17 cellular contexts compared by ENCODE assay signal in genomic region chr1:103937763-103938357, GRCh38.
DNase-seq lines count a peak whose midpoint lies in the region; ATAC-seq and TF ChIP-seq lines count a peak whose summit lies in the region.
"Had no signal": no experiment of that assay in that cellular context is flagged by ENCODE, and none has a peak within 500 bp of the region (broad histone marks: within the 10 kb centered on the region; RNA-seq: fewer than 3 reads in every experiment).

No MANE protein-coding gene starts in this region.

- no peak for DNase-seq in effector memory CD8-positive, alpha-beta T cell
- DNase-seq in lower leg skin (ENCODE audit: low spot score in 2 of 2): no peak
- no peak for DNase-seq in NCI-H1105 (lab: John Stamatoyannopoulos, UW)
- no peak for DNase-seq in DMS153 treated with DMSO at 0.1 percent for 48 hours (lab: John Stamatoyannopoulos, UW; ENCODE audit: unreplicated experiment)
- DNase-seq: ACHN, activated T-cell treated with anti-CD3 and anti-CD28 coated beads for 4 hours, adrenal gland, heart left ventricle, NCI-H1092 treated with DMSO at 0.1 percent for 48 hours, NCI-H446 treated with DMSO at 0.1 percent for 48 hours, psoas muscle, T-cell had no signal

- no peaks in the 10 kb centered on the region for H3K4me1 Mint-ChIP-seq in effector memory CD8-positive, alpha-beta T cell (ENCODE audit: low read depth in 2 of 2)
- H3K4me1 Mint-ChIP-seq: T-cell had no signal

- no peak overlapping the region for H3K27ac Mint-ChIP-seq in effector memory CD8-positive, alpha-beta T cell
- H3K27ac Mint-ChIP-seq: T-cell, type B pancreatic cell had no signal

- H3K9me3 Mint-ChIP-seq in effector memory CD8-positive, alpha-beta T cell: peaks cover 2 to 12% of the 10 kb centered on the region in 2 donors
- H3K9me3 Mint-ChIP-seq: type B pancreatic cell had no signal

- H3K4me3 ChIP-seq in lower leg skin (ENCODE audit: low read depth, poor library complexity, severe bottlenecking): no peak overlapping the region
- H3K4me3 ChIP-seq: adrenal gland, heart left ventricle, psoas muscle had no signal

- H3K36me3 Mint-ChIP-seq in effector memory CD8-positive, alpha-beta T cell (ENCODE audit: insufficient read depth): no peaks in the 10 kb centered on the region
- H3K36me3 Mint-ChIP-seq: T-cell, type B pancreatic cell had no signal

- no peaks in the 10 kb centered on the region for H3K27me3 Mint-ChIP-seq in effector memory CD8-positive, alpha-beta T cell
- H3K27me3 Mint-ChIP-seq: T-cell, type B pancreatic cell had no signal

- 81 to 85% methylated on average over 4 of the region's 4 CpGs for WGBS in lower leg skin, 2 donors

- ATAC-seq in GM18498 (IDR thresholded peaks at IDR 0.05; ENCODE audit: unreplicated experiment) (peak; percentile 71), GM19463 (IDR thresholded peaks at IDR 0.05; ENCODE audit: unreplicated experiment) (peak; percentile 56), HG02852 (IDR thresholded peaks at IDR 0.05; ENCODE audit: unreplicated experiment) (peak; percentile 97), HG03521 (IDR thresholded peaks at IDR 0.05; ENCODE audit: unreplicated experiment) (peak; percentile 78)
- ATAC-seq in effector memory CD8-positive, alpha-beta T cell (replicated peaks): no peak
- ATAC-seq: heart left ventricle, psoas muscle, T-cell had no signal

- TF ChIP-seq CTCF in lower leg skin (IDR thresholded peaks at IDR 0.05): no peak

- no peak overlapping the region for H3K4me3 Mint-ChIP-seq in effector memory CD8-positive, alpha-beta T cell
- H3K4me3 Mint-ChIP-seq: T-cell, type B pancreatic cell had no signal

- intact Hi-C loops in lower leg skin (cut with DNase I; ENCODE audit: low total_unique reads): no loop called here

- TF ChIP-seq POLR2A in lower leg skin (IDR thresholded peaks at IDR 0.05): no peak
